ENCODE assay signal across 1 cellular context in the genomic region with DNA sequence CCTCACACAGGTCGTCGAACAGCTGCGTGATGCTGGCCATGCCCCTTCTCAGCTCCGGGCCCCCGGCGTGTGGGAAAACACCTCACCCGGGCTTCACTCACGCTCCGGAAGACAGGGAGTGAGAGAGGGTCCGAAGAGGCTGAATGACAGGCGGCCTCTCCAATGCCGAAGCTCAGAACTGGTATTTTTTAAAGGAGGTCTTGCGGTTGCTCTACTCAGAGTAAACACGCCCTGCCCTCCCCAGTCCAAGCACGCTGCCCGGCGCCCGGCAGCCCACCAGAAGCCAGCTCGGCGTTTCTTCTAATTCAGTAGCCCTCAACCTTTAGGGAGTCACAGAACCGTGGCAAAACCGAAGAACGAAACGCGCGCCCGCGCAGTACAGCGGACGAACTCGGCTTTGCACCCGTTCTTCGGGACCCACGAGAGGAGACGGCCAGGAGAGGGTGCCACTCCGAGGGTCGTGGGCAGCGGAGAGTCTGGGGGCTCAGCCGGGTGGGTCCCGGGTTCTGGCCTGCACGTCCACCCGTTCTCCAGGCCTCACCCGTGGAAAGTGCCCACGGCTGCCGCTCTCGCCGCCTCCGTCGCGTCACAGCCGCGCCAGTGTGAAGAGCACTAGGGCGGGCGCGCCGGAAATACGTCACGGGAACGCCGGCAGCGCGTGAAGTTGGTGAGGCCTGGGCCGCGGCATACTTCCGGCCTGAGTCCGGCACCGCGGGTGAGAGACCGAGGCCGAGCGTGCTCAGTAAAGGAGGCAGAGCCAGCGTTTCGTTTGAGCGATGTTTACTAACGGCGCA.
A peak's percentile ranks its signal among the peaks of the same experiment; 100 is the strongest.
TF ChIP-seq lines count a peak whose summit lies in the region.

A gene with protein sequence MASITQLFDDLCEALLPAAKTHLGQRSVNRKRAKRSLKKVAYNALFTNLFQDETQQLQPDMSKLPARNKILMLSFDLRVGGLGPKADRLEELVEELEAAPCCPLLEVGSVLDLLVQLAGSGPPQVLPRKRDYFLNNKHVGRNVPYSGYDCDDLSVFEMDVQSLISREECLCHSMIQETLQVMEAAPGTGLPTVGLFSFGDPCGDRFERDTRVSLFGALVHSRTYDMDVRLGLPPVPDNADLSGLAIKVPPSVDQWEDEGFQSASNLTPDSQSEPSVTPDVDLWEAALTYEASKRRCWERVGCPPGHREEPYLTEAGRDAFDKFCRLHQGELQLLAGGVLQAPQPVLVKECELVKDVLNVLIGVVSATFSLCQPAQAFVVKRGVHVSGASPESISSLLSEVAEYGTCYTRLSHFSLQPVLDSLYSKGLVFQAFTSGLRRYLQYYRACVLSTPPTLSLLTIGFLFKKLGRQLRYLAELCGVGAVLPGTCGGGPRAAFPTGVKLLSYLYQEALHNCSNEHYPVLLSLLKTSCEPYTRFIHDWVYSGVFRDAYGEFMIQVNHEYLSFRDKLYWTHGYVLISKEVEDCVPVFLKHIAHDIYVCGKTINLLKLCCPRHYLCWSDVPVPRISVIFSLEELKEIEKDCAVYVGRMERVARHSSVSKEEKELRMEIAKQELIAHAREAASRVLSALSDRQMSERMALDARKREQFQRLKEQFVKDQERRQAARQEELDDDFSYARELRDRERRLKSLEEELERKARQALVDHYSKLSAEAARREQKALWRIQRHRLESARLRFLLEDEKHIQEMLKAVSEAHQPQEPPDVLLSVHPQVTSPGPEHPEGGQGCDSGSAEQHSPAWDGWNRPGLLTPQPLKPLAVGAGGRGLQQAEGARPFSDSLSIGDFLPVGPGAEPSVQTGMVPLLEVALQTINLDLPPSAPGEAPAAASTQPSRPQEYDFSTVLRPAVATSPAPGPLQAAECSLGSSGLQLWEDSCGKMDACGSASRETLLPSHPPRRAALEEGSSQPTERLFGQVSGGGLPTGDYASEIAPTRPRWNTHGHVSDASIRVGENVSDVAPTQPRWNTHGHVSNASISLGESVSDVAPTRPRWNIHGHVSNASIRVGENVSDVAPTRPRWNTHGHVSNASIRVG (N-terminal part only) (minus strand): TSS at position 604 of the 794 bp plus-strand sequence. CDS start 564 bp downstream, at position 40.

TF ChIP-seq in HEK293, 187 proteins besides CTCF, POLR2A, EP300 and RAD21 (continued from another document and continues in another):
- TF ChIP-seq, protein P1, sequence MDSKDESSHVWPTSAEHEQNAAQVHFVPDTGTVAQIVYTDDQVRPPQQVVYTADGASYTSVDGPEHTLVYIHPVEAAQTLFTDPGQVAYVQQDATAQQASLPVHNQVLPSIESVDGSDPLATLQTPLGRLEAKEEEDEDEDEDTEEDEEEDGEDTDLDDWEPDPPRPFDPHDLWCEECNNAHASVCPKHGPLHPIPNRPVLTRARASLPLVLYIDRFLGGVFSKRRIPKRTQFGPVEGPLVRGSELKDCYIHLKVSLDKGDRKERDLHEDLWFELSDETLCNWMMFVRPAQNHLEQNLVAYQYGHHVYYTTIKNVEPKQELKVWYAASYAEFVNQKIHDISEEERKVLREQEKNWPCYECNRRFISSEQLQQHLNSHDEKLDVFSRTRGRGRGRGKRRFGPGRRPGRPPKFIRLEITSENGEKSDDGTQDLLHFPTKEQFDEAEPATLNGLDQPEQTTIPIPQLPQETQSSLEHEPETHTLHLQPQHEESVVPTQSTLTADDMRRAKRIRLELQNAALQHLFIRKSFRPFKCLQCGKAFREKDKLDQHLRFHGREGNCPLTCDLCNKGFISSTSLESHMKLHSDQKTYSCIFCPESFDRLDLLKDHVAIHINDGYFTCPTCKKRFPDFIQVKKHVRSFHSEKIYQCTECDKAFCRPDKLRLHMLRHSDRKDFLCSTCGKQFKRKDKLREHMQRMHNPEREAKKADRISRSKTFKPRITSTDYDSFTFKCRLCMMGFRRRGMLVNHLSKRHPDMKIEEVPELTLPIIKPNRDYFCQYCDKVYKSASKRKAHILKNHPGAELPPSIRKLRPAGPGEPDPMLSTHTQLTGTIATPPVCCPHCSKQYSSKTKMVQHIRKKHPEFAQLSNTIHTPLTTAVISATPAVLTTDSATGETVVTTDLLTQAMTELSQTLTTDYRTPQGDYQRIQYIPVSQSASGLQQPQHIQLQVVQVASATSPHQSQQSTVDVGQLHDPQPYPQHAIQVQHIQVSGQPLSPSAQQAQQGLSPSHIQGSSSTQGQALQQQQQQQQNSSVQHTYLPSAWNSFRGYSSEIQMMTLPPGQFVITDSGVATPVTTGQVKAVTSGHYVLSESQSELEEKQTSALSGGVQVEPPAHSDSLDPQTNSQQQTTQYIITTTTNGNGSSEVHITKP (tag by site-specific recombination; IDR thresholded peaks at IDR 0.05), result peak; percentile 64
- TF ChIP-seq ZIC2 (tag by site-specific recombination; IDR thresholded peaks at IDR 0.05), result peak; percentile 49; the same call in 1 of the 2 replicates
- TF ChIP-seq ZXDB (tag by site-specific recombination; IDR thresholded peaks at IDR 0.05), result peak; percentile 90
- TF ChIP-seq SP3 (tag by site-specific recombination; IDR thresholded peaks at IDR 0.05), result peak; percentile 89
- peak; percentile 91 for TF ChIP-seq ZNF610 (tag by site-specific recombination; IDR thresholded peaks at IDR 0.05; ENCODE audit: borderline replicate concordance)
- TF ChIP-seq SP2 (tag by site-specific recombination; IDR thresholded peaks at IDR 0.05), result peak; percentile 92
- TF ChIP-seq ZNF530 (tag by site-specific recombination; IDR thresholded peaks at IDR 0.05; ENCODE audit: low read depth), result no peak
- TF ChIP-seq, protein P2, sequence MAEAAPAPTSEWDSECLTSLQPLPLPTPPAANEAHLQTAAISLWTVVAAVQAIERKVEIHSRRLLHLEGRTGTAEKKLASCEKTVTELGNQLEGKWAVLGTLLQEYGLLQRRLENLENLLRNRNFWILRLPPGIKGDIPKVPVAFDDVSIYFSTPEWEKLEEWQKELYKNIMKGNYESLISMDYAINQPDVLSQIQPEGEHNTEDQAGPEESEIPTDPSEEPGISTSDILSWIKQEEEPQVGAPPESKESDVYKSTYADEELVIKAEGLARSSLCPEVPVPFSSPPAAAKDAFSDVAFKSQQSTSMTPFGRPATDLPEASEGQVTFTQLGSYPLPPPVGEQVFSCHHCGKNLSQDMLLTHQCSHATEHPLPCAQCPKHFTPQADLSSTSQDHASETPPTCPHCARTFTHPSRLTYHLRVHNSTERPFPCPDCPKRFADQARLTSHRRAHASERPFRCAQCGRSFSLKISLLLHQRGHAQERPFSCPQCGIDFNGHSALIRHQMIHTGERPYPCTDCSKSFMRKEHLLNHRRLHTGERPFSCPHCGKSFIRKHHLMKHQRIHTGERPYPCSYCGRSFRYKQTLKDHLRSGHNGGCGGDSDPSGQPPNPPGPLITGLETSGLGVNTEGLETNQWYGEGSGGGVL (tag by site-specific recombination; IDR thresholded peaks at IDR 0.05), result no peak
- TF ChIP-seq TRIM28 (IDR thresholded peaks at IDR 0.05; ENCODE audit: borderline replicate concordance, low read length), result no peak
- TF ChIP-seq, protein P3, sequence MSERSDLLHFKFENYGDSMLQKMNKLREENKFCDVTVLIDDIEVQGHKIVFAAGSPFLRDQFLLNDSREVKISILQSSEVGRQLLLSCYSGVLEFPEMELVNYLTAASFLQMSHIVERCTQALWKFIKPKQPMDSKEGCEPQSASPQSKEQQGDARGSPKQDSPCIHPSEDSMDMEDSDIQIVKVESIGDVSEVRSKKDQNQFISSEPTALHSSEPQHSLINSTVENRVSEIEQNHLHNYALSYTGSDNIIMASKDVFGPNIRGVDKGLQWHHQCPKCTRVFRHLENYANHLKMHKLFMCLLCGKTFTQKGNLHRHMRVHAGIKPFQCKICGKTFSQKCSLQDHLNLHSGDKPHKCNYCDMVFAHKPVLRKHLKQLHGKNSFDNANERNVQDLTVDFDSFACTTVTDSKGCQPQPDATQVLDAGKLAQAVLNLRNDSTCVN (tag by site-specific recombination; optimal IDR thresholded peaks at IDR 0.05), result peak; percentile 94
- TF ChIP-seq ZNF837 (tag by site-specific recombination; IDR thresholded peaks at IDR 0.05), result 0 out of 2 replicates have a peak, but pooled peaks have one; percentile 21
- TF ChIP-seq ZNF391 (tag by site-specific recombination; IDR thresholded peaks at IDR 0.05; ENCODE audit: borderline replicate concordance, low read depth), result peak; percentile 86; the same call in 1 of the 2 replicates
- peak; percentile 37; the same call in 1 of the 2 replicates for TF ChIP-seq ZBTB8A (tag by site-specific recombination; IDR thresholded peaks at IDR 0.05)
- TF ChIP-seq OSR2 (tag by site-specific recombination; IDR thresholded peaks at IDR 0.05), result peak; percentile 53
- TF ChIP-seq, protein P4, sequence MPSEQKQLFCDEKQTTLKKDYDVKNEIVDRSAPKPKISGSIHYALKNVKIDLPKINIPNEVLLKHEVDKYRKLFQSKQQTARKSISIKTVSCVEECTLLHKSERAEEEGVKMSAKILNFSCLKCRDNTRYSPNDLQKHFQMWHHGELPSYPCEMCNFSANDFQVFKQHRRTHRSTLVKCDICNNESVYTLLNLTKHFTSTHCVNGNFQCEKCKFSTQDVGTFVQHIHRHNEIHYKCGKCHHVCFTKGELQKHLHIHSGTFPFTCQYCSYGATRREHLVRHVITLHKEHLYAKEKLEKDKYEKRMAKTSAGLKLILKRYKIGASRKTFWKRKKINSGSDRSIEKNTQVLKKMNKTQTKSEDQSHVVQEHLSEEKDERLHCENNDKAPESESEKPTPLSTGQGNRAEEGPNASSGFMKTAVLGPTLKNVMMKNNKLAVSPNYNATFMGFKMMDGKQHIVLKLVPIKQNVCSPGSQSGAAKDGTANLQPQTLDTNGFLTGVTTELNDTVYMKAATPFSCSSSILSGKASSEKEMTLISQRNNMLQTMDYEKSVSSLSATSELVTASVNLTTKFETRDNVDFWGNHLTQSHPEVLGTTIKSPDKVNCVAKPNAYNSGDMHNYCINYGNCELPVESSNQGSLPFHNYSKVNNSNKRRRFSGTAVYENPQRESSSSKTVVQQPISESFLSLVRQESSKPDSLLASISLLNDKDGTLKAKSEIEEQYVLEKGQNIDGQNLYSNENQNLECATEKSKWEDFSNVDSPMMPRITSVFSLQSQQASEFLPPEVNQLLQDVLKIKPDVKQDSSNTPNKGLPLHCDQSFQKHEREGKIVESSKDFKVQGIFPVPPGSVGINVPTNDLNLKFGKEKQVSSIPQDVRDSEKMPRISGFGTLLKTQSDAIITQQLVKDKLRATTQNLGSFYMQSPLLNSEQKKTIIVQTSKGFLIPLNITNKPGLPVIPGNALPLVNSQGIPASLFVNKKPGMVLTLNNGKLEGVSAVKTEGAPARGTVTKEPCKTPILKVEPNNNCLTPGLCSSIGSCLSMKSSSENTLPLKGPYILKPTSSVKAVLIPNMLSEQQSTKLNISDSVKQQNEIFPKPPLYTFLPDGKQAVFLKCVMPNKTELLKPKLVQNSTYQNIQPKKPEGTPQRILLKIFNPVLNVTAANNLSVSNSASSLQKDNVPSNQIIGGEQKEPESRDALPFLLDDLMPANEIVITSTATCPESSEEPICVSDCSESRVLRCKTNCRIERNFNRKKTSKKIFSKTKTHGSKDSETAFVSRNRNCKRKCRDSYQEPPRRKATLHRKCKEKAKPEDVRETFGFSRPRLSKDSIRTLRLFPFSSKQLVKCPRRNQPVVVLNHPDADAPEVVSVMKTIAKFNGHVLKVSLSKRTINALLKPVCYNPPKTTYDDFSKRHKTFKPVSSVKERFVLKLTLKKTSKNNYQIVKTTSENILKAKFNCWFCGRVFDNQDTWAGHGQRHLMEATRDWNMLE (tag by site-specific recombination; conservative IDR thresholded peaks at IDR 0.05; ENCODE audit: low read depth), result peak; percentile 72
- peak; percentile 93 for TF ChIP-seq ZBTB20 (tag by site-specific recombination; IDR thresholded peaks at IDR 0.05)
- TF ChIP-seq ZNF426 (tag by site-specific recombination; IDR thresholded peaks at IDR 0.05), result no peak
- TF ChIP-seq ZNF785 (tag by site-specific recombination; IDR thresholded peaks at IDR 0.05), result peak; percentile 86; the same call in 1 of the 2 replicates
- TF ChIP-seq, protein P5, sequence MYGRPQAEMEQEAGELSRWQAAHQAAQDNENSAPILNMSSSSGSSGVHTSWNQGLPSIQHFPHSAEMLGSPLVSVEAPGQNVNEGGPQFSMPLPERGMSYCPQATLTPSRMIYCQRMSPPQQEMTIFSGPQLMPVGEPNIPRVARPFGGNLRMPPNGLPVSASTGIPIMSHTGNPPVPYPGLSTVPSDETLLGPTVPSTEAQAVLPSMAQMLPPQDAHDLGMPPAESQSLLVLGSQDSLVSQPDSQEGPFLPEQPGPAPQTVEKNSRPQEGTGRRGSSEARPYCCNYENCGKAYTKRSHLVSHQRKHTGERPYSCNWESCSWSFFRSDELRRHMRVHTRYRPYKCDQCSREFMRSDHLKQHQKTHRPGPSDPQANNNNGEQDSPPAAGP (tag by site-specific recombination; IDR thresholded peaks at IDR 0.05), result peak; percentile 93
- TF ChIP-seq, protein P6, sequence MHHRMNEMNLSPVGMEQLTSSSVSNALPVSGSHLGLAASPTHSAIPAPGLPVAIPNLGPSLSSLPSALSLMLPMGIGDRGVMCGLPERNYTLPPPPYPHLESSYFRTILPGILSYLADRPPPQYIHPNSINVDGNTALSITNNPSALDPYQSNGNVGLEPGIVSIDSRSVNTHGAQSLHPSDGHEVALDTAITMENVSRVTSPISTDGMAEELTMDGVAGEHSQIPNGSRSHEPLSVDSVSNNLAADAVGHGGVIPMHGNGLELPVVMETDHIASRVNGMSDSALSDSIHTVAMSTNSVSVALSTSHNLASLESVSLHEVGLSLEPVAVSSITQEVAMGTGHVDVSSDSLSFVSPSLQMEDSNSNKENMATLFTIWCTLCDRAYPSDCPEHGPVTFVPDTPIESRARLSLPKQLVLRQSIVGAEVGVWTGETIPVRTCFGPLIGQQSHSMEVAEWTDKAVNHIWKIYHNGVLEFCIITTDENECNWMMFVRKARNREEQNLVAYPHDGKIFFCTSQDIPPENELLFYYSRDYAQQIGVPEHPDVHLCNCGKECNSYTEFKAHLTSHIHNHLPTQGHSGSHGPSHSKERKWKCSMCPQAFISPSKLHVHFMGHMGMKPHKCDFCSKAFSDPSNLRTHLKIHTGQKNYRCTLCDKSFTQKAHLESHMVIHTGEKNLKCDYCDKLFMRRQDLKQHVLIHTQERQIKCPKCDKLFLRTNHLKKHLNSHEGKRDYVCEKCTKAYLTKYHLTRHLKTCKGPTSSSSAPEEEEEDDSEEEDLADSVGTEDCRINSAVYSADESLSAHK (tag by site-specific recombination; IDR thresholded peaks at IDR 0.05), result peak; percentile 32; the same call in 1 of the 2 replicates
- TF ChIP-seq ZNF76 (tag by site-specific recombination; IDR thresholded peaks at IDR 0.05; ENCODE audit: borderline replicate concordance, low read depth), result peak; percentile 79; the same call in 1 of the 2 replicates
- TF ChIP-seq ZEB2 (tag by site-specific recombination; IDR thresholded peaks at IDR 0.05), result peak; percentile 87
- peak; percentile 99 for TF ChIP-seq ZBTB21 (tag by site-specific recombination; IDR thresholded peaks at IDR 0.05)
- TF ChIP-seq, protein P7, sequence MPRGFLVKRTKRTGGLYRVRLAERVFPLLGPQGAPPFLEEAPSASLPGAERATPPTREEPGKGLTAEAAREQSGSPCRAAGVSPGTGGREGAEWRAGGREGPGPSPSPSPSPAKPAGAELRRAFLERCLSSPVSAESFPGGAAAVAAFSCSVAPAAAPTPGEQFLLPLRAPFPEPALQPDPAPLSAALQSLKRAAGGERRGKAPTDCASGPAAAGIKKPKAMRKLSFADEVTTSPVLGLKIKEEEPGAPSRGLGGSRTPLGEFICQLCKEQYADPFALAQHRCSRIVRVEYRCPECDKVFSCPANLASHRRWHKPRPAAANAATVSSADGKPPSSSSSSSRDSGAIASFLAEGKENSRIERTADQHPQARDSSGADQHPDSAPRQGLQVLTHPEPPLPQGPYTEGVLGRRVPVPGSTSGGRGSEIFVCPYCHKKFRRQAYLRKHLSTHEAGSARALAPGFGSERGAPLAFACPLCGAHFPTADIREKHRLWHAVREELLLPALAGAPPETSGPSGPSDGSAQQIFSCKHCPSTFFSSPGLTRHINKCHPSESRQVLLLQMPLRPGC (tag by site-specific recombination; IDR thresholded peaks at IDR 0.05), result peak; percentile 64; the same call in 1 of the 2 replicates
- TF ChIP-seq KLF16 (tag by site-specific recombination; IDR thresholded peaks at IDR 0.05), result peak; percentile 94
- peak; percentile 12; the same call in 1 of the 2 replicates for TF ChIP-seq ZSCAN16 (tag by site-specific recombination; IDR thresholded peaks at IDR 0.05)
- TF ChIP-seq ZNF561 (tag by site-specific recombination; IDR thresholded peaks at IDR 0.05; ENCODE audit: borderline replicate concordance), result peak; percentile 61
- TF ChIP-seq ZNF843 (tag by site-specific recombination; IDR thresholded peaks at IDR 0.05), result peak; percentile 56; the same call in 1 of the 2 replicates
